7 cellular contexts compared by ENCODE assay signal in the genomic region with DNA sequence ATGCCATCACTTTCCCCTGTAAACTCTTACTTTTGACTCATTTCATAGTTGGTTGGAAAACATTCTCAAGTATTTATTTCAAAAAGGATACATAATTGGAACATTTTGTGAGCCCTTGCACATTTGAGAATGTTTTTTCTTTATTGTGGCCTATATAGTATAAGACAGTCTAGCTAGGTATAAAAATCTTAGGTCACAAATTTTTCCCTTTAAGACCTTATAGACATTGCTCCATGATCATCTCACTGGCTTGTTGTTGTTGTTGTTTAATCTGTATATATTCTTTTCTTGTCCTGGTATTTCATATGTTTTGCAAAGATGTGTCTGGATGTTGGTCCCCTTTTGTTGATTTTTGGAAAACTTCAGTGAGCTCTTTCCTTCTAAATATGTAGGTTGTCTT.
"Had no signal": no experiment of that assay in that cellular context is flagged by ENCODE, and none has a peak within 500 bp of the region (broad histone marks: within the 10 kb centered on the region; RNA-seq: fewer than 3 reads in every experiment).

No MANE protein-coding gene starts in this region.

- H3K27ac ChIP-seq: HL-60, KMS-11 had no signal

- H3K9ac ChIP-seq: KMS-11 had no signal

- H3K4me1 Mint-ChIP-seq: IgD-negative memory B cell had no signal

- H3K4me2 ChIP-seq: KMS-11 had no signal

- DNase-seq: IMR-90, KBM-7, KG1 had no signal

- H3K36me3 Mint-ChIP-seq: IgD-negative memory B cell had no signal

- H3K27ac Mint-ChIP-seq: IgD-negative memory B cell had no signal

- FAIRE-seq: HTR-8/SVneo had no signal
